ENCODE assay signal across 1 cellular context in the genomic region with DNA sequence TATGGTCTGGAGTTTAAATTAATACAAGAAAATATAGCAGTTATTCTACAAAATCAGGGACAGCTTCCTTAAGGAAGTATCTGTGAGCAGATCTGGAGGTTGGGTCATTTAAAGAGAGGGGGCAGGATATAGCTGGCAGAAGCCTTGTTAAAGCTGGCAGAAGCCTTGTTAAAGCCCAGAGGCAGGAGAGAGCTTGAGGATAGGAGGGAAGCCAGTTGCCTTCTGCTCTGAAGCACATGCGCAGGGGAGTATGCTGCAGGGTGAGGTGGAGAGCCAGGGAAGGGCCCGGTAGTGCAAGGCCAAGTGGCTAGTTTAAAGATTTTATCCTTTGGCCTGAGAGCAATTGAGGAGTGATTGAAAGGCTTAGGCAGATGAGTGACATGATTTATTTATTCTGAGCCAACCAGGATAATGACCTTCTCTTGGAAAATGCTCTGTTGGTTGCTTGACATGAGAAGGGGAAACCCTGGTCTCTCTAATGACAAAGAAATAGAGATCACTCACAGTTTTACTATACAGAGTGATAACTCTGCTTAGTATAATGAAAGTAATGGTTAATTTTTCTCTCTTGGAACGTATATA.
TF ChIP-seq lines count a peak whose summit lies in the region.

No MANE protein-coding gene starts in this region.

TF ChIP-seq in K562, 482 proteins besides CTCF, POLR2A, EP300 and RAD21:
- TF ChIP-seq BCL6 (CRISPR knock-in tag; IDR thresholded peaks at IDR 0.05), result no peak
- TF ChIP-seq, protein P1, sequence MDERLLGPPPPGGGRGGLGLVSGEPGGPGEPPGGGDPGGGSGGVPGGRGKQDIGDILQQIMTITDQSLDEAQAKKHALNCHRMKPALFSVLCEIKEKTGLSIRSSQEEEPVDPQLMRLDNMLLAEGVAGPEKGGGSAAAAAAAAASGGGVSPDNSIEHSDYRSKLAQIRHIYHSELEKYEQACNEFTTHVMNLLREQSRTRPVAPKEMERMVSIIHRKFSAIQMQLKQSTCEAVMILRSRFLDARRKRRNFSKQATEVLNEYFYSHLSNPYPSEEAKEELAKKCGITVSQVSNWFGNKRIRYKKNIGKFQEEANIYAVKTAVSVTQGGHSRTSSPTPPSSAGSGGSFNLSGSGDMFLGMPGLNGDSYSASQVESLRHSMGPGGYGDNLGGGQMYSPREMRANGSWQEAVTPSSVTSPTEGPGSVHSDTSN (CRISPR knock-in tag; IDR thresholded peaks at IDR 0.05; ENCODE audit: low read depth), result no peak
- TF ChIP-seq, protein P1 (tag; conservative IDR thresholded peaks at IDR 0.05; ENCODE audit: low read depth), result peak; percentile 66
- no peak for TF ChIP-seq HMG20B (CRISPR knock-in tag; IDR thresholded peaks at IDR 0.05)
- peak; percentile 78 for TF ChIP-seq MEIS2 (IDR thresholded peaks at IDR 0.05; ENCODE audit: partially characterized antibody)
- peak; percentile 59; the same call in 1 of the 2 replicates for TF ChIP-seq ZNF589 (CRISPR knock-in tag; IDR thresholded peaks at IDR 0.05; ENCODE audit: low read depth)
TF ChIP-seq in K562: peak in this region for 3.
